Comparison of ENCODE assay signal across 25 cellular contexts in the genomic region with DNA sequence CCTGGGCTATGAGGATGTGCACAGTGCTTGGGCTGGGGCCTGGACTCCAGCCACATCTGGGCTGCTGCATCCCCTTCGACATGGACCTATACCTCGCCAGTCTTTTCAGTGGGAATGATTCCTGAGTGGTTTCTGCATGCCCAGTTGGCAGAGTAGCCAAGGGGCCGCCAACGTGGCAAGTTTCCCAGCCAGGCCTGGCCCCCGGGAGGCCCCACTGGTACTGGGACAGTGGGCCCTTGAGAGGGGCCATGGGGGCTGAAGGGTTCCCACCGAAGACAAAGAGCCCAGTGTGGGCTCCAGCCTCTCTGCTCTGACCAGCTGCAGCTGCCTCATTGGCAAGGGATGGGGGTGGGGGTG. TPM values are rescaled to one million over a fixed set of nuclear protein-coding genes. Genes with fewer than 3 reads are reported as not detected.
DNase-seq lines count a peak whose midpoint lies in the region; ATAC-seq, FAIRE-seq and TF ChIP-seq lines count a peak whose summit lies in the region.
"Had no signal": no experiment of that assay in that cellular context is flagged by ENCODE, and none has a peak within 500 bp of the region (broad histone marks: within the 10 kb centered on the region; RNA-seq: fewer than 3 reads in every experiment).

No MANE protein-coding gene starts in this region.

- no peak for ATAC-seq in HG02885 (IDR thresholded peaks at IDR 0.05; ENCODE audit: poor library complexity, unreplicated experiment)
- ATAC-seq: activated naive CD4-positive, alpha-beta T cell treated with anti-CD3 and anti-CD28 coated beads, Interleukin-2, amount 50 U/mL, for 72 hours had no signal

- no peak overlapping the region for H3K27ac ChIP-seq in kidney (ENCODE audit: low read depth in 2 of 2, low read length in 2 of 2)
- H3K27ac ChIP-seq: ascending aorta, C4-2B, neutrophil, upper lobe of right lung had no signal

- H3K9me3 Mint-ChIP-seq in brain, result peaks cover 0 to 5% (median 0%) of the 10 kb centered on the region in 5 experiments
- no peaks in the 10 kb centered on the region for H3K9me3 Mint-ChIP-seq in activated T-helper 2 cell treated with anti-CD3 and anti-CD28 coated beads, Interferon-gamma antibody, Interleukin-2, Interleukin-4, amounts not matched to agents 10 μg/mL and 5 μg/mL and 100 μg/mL, durations not matched to agents 14 hours and 24 hours and 36 hours
- H3K9me3 Mint-ChIP-seq: activated CD4-positive, alpha-beta memory T cell treated with anti-CD3 and anti-CD28 coated beads, Interleukin-2, amount 10 ng/mL, durations not matched to agents 7 days and 5 days; activated naive CD4-positive, alpha-beta T cell treated with anti-CD3 and anti-CD28 coated beads, Interleukin-2, amount 50 U/mL, for 72 hours; central memory CD8-positive, alpha-beta T cell had no signal

- H3K9me3 ChIP-seq in kidney (ENCODE audit: control insufficient read depth in 1 of 2, low read length in 2 of 2), result no peaks in the 10 kb centered on the region
- H3K9me3 ChIP-seq: ascending aorta, neutrophil, upper lobe of right lung had no signal

- peaks cover 73% of the 10 kb centered on the region for H3K4me1 Mint-ChIP-seq in brain
- peaks cover 12% of the 10 kb centered on the region for H3K4me1 Mint-ChIP-seq in activated T-helper 2 cell treated with anti-CD3 and anti-CD28 coated beads, Interferon-gamma antibody, Interleukin-2, Interleukin-4, amounts not matched to agents 10 μg/mL and 5 μg/mL and 100 μg/mL, durations not matched to agents 14 hours and 24 hours and 36 hours (ENCODE audit: low read depth)

- no peak for FAIRE-seq in kidney (lab: Jason Lieb, UNC)
- FAIRE-seq: endothelial cell of umbilical vein had no signal

- peak; percentile 89 for DNase-seq in Ammon's horn (ENCODE audit: low spot score)
- peak; percentile 43 for DNase-seq in kidney
- peak; percentile 94 for DNase-seq in putamen (ENCODE audit: low spot score)
- no peak for DNase-seq in activated T-helper 2 cell treated with anti-CD3 and anti-CD28 coated beads, Interferon-gamma antibody, Interleukin-2, Interleukin-4, amounts not matched to agents 10 μg/mL and 5 μg/mL and 100 μg/mL, durations not matched to agents 14 hours and 24 hours and 36 hours (ENCODE audit: low spot score)
- no peak for DNase-seq in ecto neural progenitor cell (ENCODE audit: low spot score)
- no peak for DNase-seq in NCI-H226
- DNase-seq: activated CD4-positive, alpha-beta memory T cell treated with anti-CD3 and anti-CD28 coated beads, Interleukin-2, amount 10 ng/mL, durations not matched to agents 7 days and 5 days; Karpas-422; NCI-H146; NCI-H2107; NCI-H446 treated with DMSO at 0.1 percent for 48 hours; RPMI8226; stimulated activated CD4-positive, alpha-beta T cell treated with anti-CD3 and anti-CD28 coated beads, Interleukin-1b, Interleukin-23, amount 100 ng/mL, for 48 hours; upper lobe of right lung had no signal

- peaks cover 13 to 20% of the 10 kb centered on the region in 2 donors for H3K4me1 ChIP-seq in kidney (ENCODE audit: control insufficient read depth in 1 of 2, insufficient read depth in 1 of 2, low read depth in 1 of 2, low read length in 2 of 2)

- no peak for TF ChIP-seq CTCF in brain (conservative IDR thresholded peaks at IDR 0.05)
- TF ChIP-seq CTCF in kidney (IDR thresholded peaks at IDR 0.05; ENCODE audit: borderline replicate concordance, extremely low read depth, insufficient read depth), result no peak

- H3K36me3 Mint-ChIP-seq in brain, result no peaks in the 10 kb centered on the region
- no peaks in the 10 kb centered on the region for H3K36me3 Mint-ChIP-seq in activated T-helper 2 cell treated with anti-CD3 and anti-CD28 coated beads, Interferon-gamma antibody, Interleukin-2, Interleukin-4, amounts not matched to agents 10 μg/mL and 5 μg/mL and 100 μg/mL, durations not matched to agents 14 hours and 24 hours and 36 hours (ENCODE audit: low read depth)
- H3K36me3 Mint-ChIP-seq: activated naive CD4-positive, alpha-beta T cell treated with anti-CD3 and anti-CD28 coated beads, Interleukin-2, amount 50 U/mL, for 72 hours had no signal

- peak overlapping the region in 3 of 5 experiments; percentile 28 to 86 (median 84) for H3K27ac Mint-ChIP-seq in brain
- H3K27ac Mint-ChIP-seq in activated T-helper 2 cell treated with anti-CD3 and anti-CD28 coated beads, Interferon-gamma antibody, Interleukin-2, Interleukin-4, amounts not matched to agents 10 μg/mL and 5 μg/mL and 100 μg/mL, durations not matched to agents 14 hours and 24 hours and 36 hours, result no peak overlapping the region
- H3K27ac Mint-ChIP-seq: activated CD4-positive, alpha-beta memory T cell treated with anti-CD3 and anti-CD28 coated beads, Interleukin-2, amount 10 ng/mL, durations not matched to agents 7 days and 5 days; activated naive CD4-positive, alpha-beta T cell treated with anti-CD3 and anti-CD28 coated beads, Interleukin-2, amount 50 U/mL, for 72 hours had no signal

- no peaks in the 10 kb centered on the region for H3K36me3 ChIP-seq in kidney (ENCODE audit: control insufficient read depth in 1 of 2, insufficient read depth in 2 of 2, low read length in 2 of 2)
- H3K36me3 ChIP-seq: ascending aorta, neutrophil, upper lobe of right lung had no signal

- intact Hi-C loops in kidney (cut with DNase I), result no loop called here
- intact Hi-C loops in activated T-helper 2 cell treated with anti-CD3 and anti-CD28 coated beads, Interferon-gamma antibody, Interleukin-2, Interleukin-4, amounts not matched to agents 10 μg/mL and 5 μg/mL and 100 μg/mL, durations not matched to agents 14 hours and 24 hours and 36 hours (cut with micrococcal nuclease), result loop anchor here (5.0 kb wide), 1 partner anchor 309 kb away; no protein-coding TSS in a partner anchor

- no peak overlapping the region for H3K9ac ChIP-seq in kidney (ENCODE audit: low read length in 2 of 2)

- peaks cover 7% of the 10 kb centered on the region for H3K27me3 Mint-ChIP-seq in brain
- peaks cover 32% of the 10 kb centered on the region for H3K27me3 Mint-ChIP-seq in activated T-helper 2 cell treated with anti-CD3 and anti-CD28 coated beads, Interferon-gamma antibody, Interleukin-2, Interleukin-4, amounts not matched to agents 10 μg/mL and 5 μg/mL and 100 μg/mL, durations not matched to agents 14 hours and 24 hours and 36 hours (ENCODE audit: low read depth)

- H3K4me3 Mint-ChIP-seq in brain, result peak overlapping the region in 1 of 5 experiments; percentile 83
- no peak overlapping the region for H3K4me3 Mint-ChIP-seq in activated T-helper 2 cell treated with anti-CD3 and anti-CD28 coated beads, Interferon-gamma antibody, Interleukin-2, Interleukin-4, amounts not matched to agents 10 μg/mL and 5 μg/mL and 100 μg/mL, durations not matched to agents 14 hours and 24 hours and 36 hours (ENCODE audit: low read depth)
- H3K4me3 Mint-ChIP-seq: activated CD4-positive, alpha-beta memory T cell treated with anti-CD3 and anti-CD28 coated beads, Interleukin-2, amount 10 ng/mL, durations not matched to agents 7 days and 5 days had no signal

- H3K4me3 ChIP-seq in kidney (ENCODE audit: low read length in 2 of 2), result no peak overlapping the region
- H3K4me3 ChIP-seq: ascending aorta, lung, smooth muscle cell, upper lobe of right lung had no signal

RNA-seq across cellular contexts. Expression of a gene that starts 15.4 kb away (rescaled TPM):
- polyA plus RNA-seq in brain (ENCODE audit: insufficient read depth, low read depth, low replicate concordance) (60.7 TPM), kidney (ENCODE audit: insufficient read depth, low read depth, low replicate concordance) (200 TPM)
- total RNA-seq in kidney, result 39.2 TPM
- 0.46 TPM in 2 replicates for total RNA-seq in activated T-helper 2 cell treated with anti-CD3 and anti-CD28 coated beads, Interferon-gamma antibody, Interleukin-2, Interleukin-4, amounts not matched to agents 10 μg/mL and 5 μg/mL and 100 μg/mL, durations not matched to agents 14 hours and 24 hours and 36 hours
- total RNA-seq: dermis microvascular lymphatic vessel endothelial cell had no signal

Comparison
In these comparisons a context has a peak if more than half of its experiments do, and no peak if none do; other contexts are left out.
1. DNase-seq: peak in Ammon's horn (single experiment), kidney (single experiment) and putamen (single experiment); none in activated T-helper 2 cell treated with anti-CD3 and anti-CD28 coated beads, Interferon-gamma antibody, Interleukin-2, Interleukin-4, amounts not matched to agents 10 μg/mL and 5 μg/mL and 100 μg/mL, durations not matched to agents 14 hours and 24 hours and 36 hours (single experiment), ecto neural progenitor cell (single experiment) and NCI-H226 (single experiment).
2. RNA of a gene that starts 15.4 kb away (total RNA-seq): 39.2 TPM in kidney (single experiment); 0.46 TPM in activated T-helper 2 cell treated with anti-CD3 and anti-CD28 coated beads, Interferon-gamma antibody, Interleukin-2, Interleukin-4, amounts not matched to agents 10 μg/mL and 5 μg/mL and 100 μg/mL, durations not matched to agents 14 hours and 24 hours and 36 hours; every median in the first group is over 10 times any median in the second.